9 cellular contexts compared by ENCODE assay signal in genomic region chr10:71977614-71977903, GRCh38. TPM values are rescaled to one million over a fixed set of nuclear protein-coding genes. Genes with fewer than 3 reads are reported as not detected.
DNase-seq lines count a peak whose midpoint lies in the region; ATAC-seq, FAIRE-seq and TF ChIP-seq lines count a peak whose summit lies in the region.
"Not testable (repeated sequence)": the region's sequence is repeated elsewhere in the genome, so short reads cannot be mapped to it uniquely, and the experiment has no call there.
"Had no signal": no experiment of that assay in that cellular context is flagged by ENCODE, and none has a peak within 500 bp of the region (broad histone marks: within the 10 kb centered on the region; RNA-seq: fewer than 3 reads in every experiment).

No MANE protein-coding gene starts in this region.

- peak overlapping the region; percentile 70; the same call in 1 of the 2 replicates for H3K9ac ChIP-seq in HepG2 (ENCODE audit: insufficient read depth, low read depth, low read length)

- H3K4me2 ChIP-seq in HepG2 (ENCODE audit: low read depth, low read length), result peak overlapping the region; percentile 94

- TF ChIP-seq CTCF in Panc1 (IDR thresholded peaks at IDR 0.05); esophagus muscularis mucosa (IDR thresholded peaks at IDR 0.05); HepG2 (CRISPR knock-in tag; IDR thresholded peaks at IDR 0.05); psoas muscle (IDR thresholded peaks at IDR 0.05); upper lobe of right lung (IDR thresholded peaks at IDR 0.05): not testable (repeated sequence)

- H3K9me3 ChIP-seq in Panc1 (ENCODE audit: control insufficient read depth, insufficient read depth, low read depth, low read length); esophagus muscularis mucosa; HepG2 (ENCODE audit: low read length); psoas muscle; upper lobe of right lung: not testable (repeated sequence)

- peaks cover 88% of the 10 kb centered on the region for H3K4me1 ChIP-seq in Panc1 (ENCODE audit: control insufficient read depth, insufficient read depth, low read length)
- H3K4me1 ChIP-seq in esophagus muscularis mucosa, result peaks cover 98 to 100% (median 98%) of the 10 kb centered on the region in 4 donors
- H3K4me1 ChIP-seq in HepG2 (ENCODE audit: insufficient read depth, low read length), result peaks cover 85% of the 10 kb centered on the region
- H3K4me1 ChIP-seq in psoas muscle, result peaks cover 84% of the 10 kb centered on the region
- peaks cover 49% of the 10 kb centered on the region for H3K4me1 ChIP-seq in upper lobe of right lung

- not testable (repeated sequence) for TF ChIP-seq POLR2A in esophagus muscularis mucosa (IDR thresholded peaks at IDR 0.05; ENCODE audit: low read depth); HepG2 (IDR thresholded peaks at IDR 0.05; ENCODE audit: insufficient read depth in 1 of 2, low read depth in 2 of 2, low read length in 2 of 2)

- H3K27ac ChIP-seq in Panc1 (ENCODE audit: low read length) (0 out of 2 replicates have a peak overlapping the region, but pooled peaks have one; percentile 3), angular gyrus (ENCODE audit: low read depth, low read length) (peak overlapping the region; percentile 93), caudate nucleus (ENCODE audit: low read depth, low read length) (peak overlapping the region; percentile 79), esophagus muscularis mucosa (replicated peaks in 1 of 4) (peak overlapping the region; percentile 82 to 87 (median 84)), HepG2 (ENCODE audit: extremely low read length, insufficient read depth, low read length) (peak overlapping the region; percentile 91), psoas muscle (peak overlapping the region; percentile 87), substantia nigra (ENCODE audit: low read depth, low read length, poor library complexity, severe bottlenecking) (peak overlapping the region; percentile 97)
- not testable (repeated sequence) for H3K27ac ChIP-seq in upper lobe of right lung

- intact Hi-C loops in Panc1 (cut with micrococcal nuclease; ENCODE audit: unreplicated experiment) (loop anchor here (5.0 kb wide), 1 partner anchor 70 kb away; no protein-coding TSS in a partner anchor), psoas muscle (cut with DNase I) (loop anchor here in 1 of 2 donors (2.0 kb wide), 1 partner anchor 19 kb away; no protein-coding TSS in a partner anchor)
- intact Hi-C loops in esophagus muscularis mucosa (cut with DNase I); HepG2 (cut with micrococcal nuclease; ENCODE audit: unreplicated experiment); upper lobe of right lung (cut with DNase I): not testable (repeated sequence)

- 93% methylated on average over 1 of the region's 1 CpG for WGBS in esophagus muscularis mucosa
- 100% methylated on average over 1 of the region's 1 CpG for WGBS in HepG2 (ENCODE audit: low lambda C conversion rate)
- WGBS in psoas muscle, 3 donors, result 100% methylated on average over 1 of the region's 1 CpG

- H3K4me3 ChIP-seq in Panc1 (ENCODE audit: low read depth in 2 of 2, low read length in 2 of 2); esophagus muscularis mucosa; HepG2 (replicated peaks in 1 of 3; ENCODE audit: insufficient read depth in 1 of 3, low read depth in 2 of 3, low read length in 3 of 3); psoas muscle; upper lobe of right lung: not testable (repeated sequence)

- CTCF ChIA-PET in Panc1 (lab: Charles Lee), result interaction anchor here (0.7 kb wide), 1 partner anchor 71 kb away, joined by 5 read pairs; no protein-coding TSS in a partner anchor
- CTCF ChIA-PET in HepG2 (lab: Yijun Ruan, JAX; ENCODE audit: low intra/inter-chr PET ratio, low total read pairs), result not testable (repeated sequence)

- not testable (repeated sequence) for TF ChIP-seq RAD21 in HepG2 (CRISPR knock-in tag; IDR thresholded peaks at IDR 0.05)

- H3K27me3 ChIP-seq in Panc1 (ENCODE audit: control insufficient read depth, insufficient read depth, low read length); esophagus muscularis mucosa; HepG2 (ENCODE audit: control insufficient read depth in 1 of 2, insufficient read depth in 2 of 2, low read length in 2 of 2); psoas muscle (ENCODE audit: insufficient read depth in 3 of 3, low read length in 2 of 3); upper lobe of right lung: not testable (repeated sequence)

- not testable (repeated sequence) for H3K36me3 ChIP-seq in Panc1 (ENCODE audit: control insufficient read depth, insufficient read depth, low read length); esophagus muscularis mucosa; psoas muscle (ENCODE audit: insufficient read depth in 1 of 2, low read depth in 1 of 2); upper lobe of right lung
- H3K36me3 ChIP-seq in HepG2 (replicated peaks in 1 of 2; ENCODE audit: control insufficient read depth in 1 of 2, insufficient read depth in 2 of 2, low read length in 2 of 2), result peaks cover 3 to 13% of the 10 kb centered on the region in 2 experiments

- POLR2A ChIA-PET in Panc1 (lab: Charles Lee), result not testable (repeated sequence)
- POLR2A ChIA-PET in HepG2 (lab: Yijun Ruan, JAX), result interaction anchor here (0.9 to 3.7 kb wide), 10 partner anchors 8 to 239 kb away, joined by 3 to 39 read pairs (median 6); partner anchors contain the start of genes ASCC1 and CHST3

- not testable (repeated sequence) for ATAC-seq in Panc1, HepG2, psoas muscle, upper lobe of right lung

- not testable (repeated sequence) for TF ChIP-seq EP300 in esophagus muscularis mucosa (IDR thresholded peaks at IDR 0.05); HepG2 (IDR thresholded peaks at IDR 0.05; ENCODE audit: low read depth in 2 of 2, low read length in 2 of 2); HepG2 (CRISPR knock-in tag; IDR thresholded peaks at IDR 0.05; ENCODE audit: borderline replicate concordance)

- peaks cover 93% of the 10 kb centered on the region for H3K79me2 ChIP-seq in HepG2 (ENCODE audit: insufficient read depth, low read length)

- H2AFZ ChIP-seq in HepG2 (ENCODE audit: low read length), result not testable (repeated sequence)

- FAIRE-seq in HepG2 (lab: Jason Lieb, UNC), result not testable (repeated sequence)

- in situ Hi-C loops in Panc1 (cut with HindIII; ENCODE audit: low pct_unique_long_range_greater_than_20kb, low sequenced_read_pairs); HepG2 (cut with HindIII; ENCODE audit: extremely low pct_ligation_motif_present, low pct_unique_long_range_greater_than_20kb): not testable (repeated sequence)

- BruUV-seq in Panc1 (replicated peaks; lab: Mats Ljungman, UMichigan); HepG2 (replicated peaks; lab: Mats Ljungman, UMichigan): not testable (repeated sequence)

- not testable (repeated sequence) for H4K20me1 ChIP-seq in HepG2 (ENCODE audit: insufficient read depth, low read length)

- DNase-seq in Panc1 (ENCODE audit: low read depth, low spot score); caudate nucleus (lab: John Stamatoyannopoulos, UW); esophagus muscularis mucosa (ENCODE audit: extremely low spot score); HepG2 (ENCODE audit: low spot score); psoas muscle; substantia nigra (lab: John Stamatoyannopoulos, UW): not testable (repeated sequence)
- DNase-seq in upper lobe of right lung, result peak; percentile 2

TF ChIP-seq in HepG2, 621 proteins besides CTCF, POLR2A, EP300 and RAD21 (continues in another document):
- TF ChIP-seq ZNF460 (CRISPR knock-in tag; IDR thresholded peaks at IDR 0.05; ENCODE audit: borderline replicate concordance) (peak; percentile 29; the same call in 1 of the 2 replicates), ZSCAN22 (CRISPR knock-in tag; IDR thresholded peaks at IDR 0.05) (0 out of 2 replicates have a peak, but pooled peaks have one; percentile 50), ZNF761 (CRISPR knock-in tag; conservative IDR thresholded peaks at IDR 0.05) (0 out of 2 replicates have a peak, but pooled peaks have one; percentile 20)

RNA-seq across cellular contexts. Expression of gene CHST3, which starts 13.4 kb away (rescaled TPM):
- total RNA-seq in Panc1 (2021; ENCODE audit: unreplicated experiment) (44.6 TPM), esophagus muscularis mucosa (10 to 100 TPM; 24.1 to 43.0 (median 38.7) TPM), HepG2 (2016; rRNA removed; fragmentation: Illumina TruSeq; extraction: Trizol) (13.4 and 18.7 TPM in 2 replicates), psoas muscle (10 to 100 TPM; 10.6 to 44.0 (median 16.6) TPM), upper lobe of right lung (15.6 TPM)
- polyA plus RNA-seq in Panc1 (2012; ENCODE audit: insufficient read length), result 27.9 TPM
- 1.8 and 1.9 TPM in 2 replicates for total RNA-seq in HepG2 (2016; cell fraction: cytosol; rRNA removed; fragmentation: Illumina TruSeq; extraction: Trizol; ENCODE audit: low read depth)
- total RNA-seq in HepG2 (2016; cell fraction: insoluble cytoplasmic fraction; rRNA removed; fragmentation: Illumina TruSeq; extraction: Trizol), result 12.3 and 17.7 TPM in 2 replicates
- 7.4 and 7.7 TPM in 2 replicates for total RNA-seq in HepG2 (2016; cell fraction: membrane; rRNA removed; fragmentation: Illumina TruSeq; extraction: Trizol)
- 18.2 and 22.8 TPM in 2 replicates for total RNA-seq in HepG2 (2016; cell fraction: nucleus; rRNA removed; fragmentation: Illumina TruSeq; extraction: Trizol)
- polyA plus RNA-seq in HepG2 (2011; rRNA removed) (7.2 and 8.1 TPM in 2 replicates), psoas muscle (10 to 100 TPM in 1 of 3 donors, 1 to 10 TPM in 2; 3.3 to 12.1 (median 8.2) TPM)
- 6.1 and 6.3 TPM in 2 replicates for polyA plus RNA-seq in HepG2 (2011; cell fraction: cytosol; rRNA removed)
- polyA plus RNA-seq in HepG2 (2011; cell fraction: nucleus; rRNA removed), result 9.2 and 10.1 TPM in 2 replicates
- polyA plus RNA-seq in HepG2 (2012), result 4.5 and 6.1 TPM in 2 replicates
- polyA plus RNA-seq in HepG2 (2016; cell fraction: cytosol; fragmentation: Illumina TruSeq; extraction: Trizol; ENCODE audit: low read depth), result 1.2 and 1.3 TPM in 2 replicates
- polyA plus RNA-seq in HepG2 (2016; cell fraction: insoluble cytoplasmic fraction; fragmentation: Illumina TruSeq; extraction: Trizol; ENCODE audit: low read depth), result 8.1 and 9.2 TPM in 2 replicates
- polyA plus RNA-seq in HepG2 (2016; cell fraction: membrane; fragmentation: Illumina TruSeq; extraction: Trizol; ENCODE audit: low read depth), result 2.9 and 3.3 TPM in 2 replicates
- polyA plus RNA-seq in HepG2 (2016; cell fraction: nucleus; fragmentation: Illumina TruSeq; extraction: Trizol; ENCODE audit: insufficient read depth, low read depth), result 25.5 and 27.0 TPM in 2 replicates
- polyA minus RNA-seq in HepG2 (2011; rRNA and poly(A)+ RNA removed; ENCODE audit: low replicate concordance), result 22.4 and 23.3 TPM in 2 replicates
- 9.6 TPM in 2 replicates for polyA minus RNA-seq in HepG2 (2011; cell fraction: cytosol; rRNA and poly(A)+ RNA removed)
- 9.7 and 10.7 TPM in 2 replicates for polyA minus RNA-seq in HepG2 (2011; cell fraction: nucleus; rRNA and poly(A)+ RNA removed)
- total RNA-seq: CD4-positive, alpha-beta memory T cell had no signal
- polyA plus RNA-seq: CD4-positive, alpha-beta memory T cell had no signal
